Comparison of ENCODE assay signal across 10 cellular contexts in genomic region chr3:127761101-127761802, GRCh38.
DNase-seq lines count a peak whose midpoint lies in the region; ATAC-seq and TF ChIP-seq lines count a peak whose summit lies in the region.
"Had no signal": no experiment of that assay in that cellular context is flagged by ENCODE, and none has a peak within 500 bp of the region (broad histone marks: within the 10 kb centered on the region; RNA-seq: fewer than 3 reads in every experiment).

No MANE protein-coding gene starts in this region.

- H3K27ac ChIP-seq in left ventricle myocardium inferior (replicated peaks): peak overlapping the region; percentile 79

- peaks cover 32 to 57% of the 10 kb centered on the region in 2 donors for H3K4me1 Mint-ChIP-seq in stimulated activated naive B cell treated with anti-CD40 and anti-IgM and Interleukin-4, amounts not matched to agents 10 μg/mL and 1 μg/mL and 100 μg/mL, for 72 hours
- peaks cover 2% of the 10 kb centered on the region for H3K4me1 Mint-ChIP-seq in endothelial cell (ENCODE audit: unreplicated experiment)
- peaks cover 11% of the 10 kb centered on the region for H3K4me1 Mint-ChIP-seq in activated CD4-positive, alpha-beta memory T cell treated with anti-CD3 and anti-CD28 coated beads, Interleukin-2, amount 10 ng/mL, durations not matched to agents 7 days and 5 days

- ATAC-seq in stimulated activated naive B cell treated with anti-CD40 and anti-IgM and Interleukin-4, amounts not matched to agents 10 μg/mL and 1 μg/mL and 100 μg/mL, for 72 hours (replicated peaks): peak; percentile 59 to 61

- H3K9me3 ChIP-seq in left ventricle myocardium inferior (replicated peaks): no peaks in the 10 kb centered on the region

- H3K4me3 ChIP-seq in left ventricle myocardium inferior: peak overlapping the region; percentile 24

- POLR2A ChIA-PET in activated CD4-positive, alpha-beta memory T cell treated with anti-CD3 and anti-CD28 coated beads, Interleukin-2, amount 10 ng/mL, durations not matched to agents 7 days and 5 days (lab: Charles Lee): no interaction called here

- CTCF ChIA-PET in activated CD4-positive, alpha-beta memory T cell treated with anti-CD3 and anti-CD28 coated beads, Interleukin-2, amount 10 ng/mL, durations not matched to agents 7 days and 5 days (lab: Charles Lee): no interaction called here

- H3K27ac Mint-ChIP-seq in stimulated activated naive B cell treated with anti-CD40 and anti-IgM and Interleukin-4, amounts not matched to agents 10 μg/mL and 1 μg/mL and 100 μg/mL, for 72 hours: peak overlapping the region; percentile 93
- H3K27ac Mint-ChIP-seq in endothelial cell (ENCODE audit: unreplicated experiment): no peak overlapping the region
- no peak overlapping the region for H3K27ac Mint-ChIP-seq in activated CD4-positive, alpha-beta memory T cell treated with anti-CD3 and anti-CD28 coated beads, Interleukin-2, amount 10 ng/mL, durations not matched to agents 7 days and 5 days

- H3K27me3 ChIP-seq in left ventricle myocardium inferior (ENCODE audit: low read depth): no peaks in the 10 kb centered on the region

- peaks cover 95% of the 10 kb centered on the region for H3K4me1 ChIP-seq in left ventricle myocardium inferior

- peaks cover 21 to 45% of the 10 kb centered on the region in 2 donors for H3K36me3 Mint-ChIP-seq in stimulated activated naive B cell treated with anti-CD40 and anti-IgM and Interleukin-4, amounts not matched to agents 10 μg/mL and 1 μg/mL and 100 μg/mL, for 72 hours
- peaks cover 3% of the 10 kb centered on the region for H3K36me3 Mint-ChIP-seq in endothelial cell (ENCODE audit: low read depth, unreplicated experiment)
- no peaks in the 10 kb centered on the region for H3K36me3 Mint-ChIP-seq in activated CD4-positive, alpha-beta memory T cell treated with anti-CD3 and anti-CD28 coated beads, Interleukin-2, amount 10 ng/mL, durations not matched to agents 7 days and 5 days (ENCODE audit: low read depth)

- peak; percentile 5 for TF ChIP-seq CTCF in GM13977 (IDR thresholded peaks at IDR 0.05; ENCODE audit: extremely low read depth, insufficient read depth, missing control alignments)
- TF ChIP-seq CTCF in left ventricle myocardium inferior (IDR thresholded peaks at IDR 0.05; ENCODE audit: borderline replicate concordance): peak; percentile 30
- no peak for TF ChIP-seq CTCF in endothelial cell (IDR thresholded peaks at IDR 0.05; ENCODE audit: unreplicated experiment)

- DNase-seq in GM13977 (ENCODE audit: low spot score) (no peak), NCI-H187 (lab: John Stamatoyannopoulos, UW) (peak; percentile 35 to 46), left ventricle myocardium inferior (no peak), LoVo (ENCODE audit: low spot score) (no peak), COLO668 (lab: John Stamatoyannopoulos, UW; ENCODE audit: unreplicated experiment) (no peak), endothelial cell (ENCODE audit: low spot score) (no peak)
- peak; percentile 15 for DNase-seq in stimulated activated naive B cell treated with anti-CD40 and anti-IgM and Interleukin-4, amounts not matched to agents 10 μg/mL and 1 μg/mL and 100 μg/mL, for 72 hours
- no peak for DNase-seq in activated CD4-positive, alpha-beta memory T cell treated with anti-CD3 and anti-CD28 coated beads, Interleukin-2, amount 10 ng/mL, durations not matched to agents 7 days and 5 days
- DNase-seq: activated CD8-positive, alpha-beta memory T cell treated with anti-CD3 and anti-CD28 coated beads for 24 hours; NCI-H524 treated with DMSO at 0.1 percent for 48 hours had no signal

- intact Hi-C loops in left ventricle myocardium inferior (cut with micrococcal nuclease): no loop called here

- H3K9me3 Mint-ChIP-seq in stimulated activated naive B cell treated with anti-CD40 and anti-IgM and Interleukin-4, amounts not matched to agents 10 μg/mL and 1 μg/mL and 100 μg/mL, for 72 hours: peaks cover 2 to 3% of the 10 kb centered on the region in 2 donors
- H3K9me3 Mint-ChIP-seq in endothelial cell (ENCODE audit: unreplicated experiment): no peaks in the 10 kb centered on the region
- no peaks in the 10 kb centered on the region for H3K9me3 Mint-ChIP-seq in activated CD4-positive, alpha-beta memory T cell treated with anti-CD3 and anti-CD28 coated beads, Interleukin-2, amount 10 ng/mL, durations not matched to agents 7 days and 5 days

- H3K27me3 Mint-ChIP-seq in stimulated activated naive B cell treated with anti-CD40 and anti-IgM and Interleukin-4, amounts not matched to agents 10 μg/mL and 1 μg/mL and 100 μg/mL, for 72 hours: no peaks in the 10 kb centered on the region
- no peaks in the 10 kb centered on the region for H3K27me3 Mint-ChIP-seq in endothelial cell (ENCODE audit: unreplicated experiment)
- H3K27me3 Mint-ChIP-seq in activated CD4-positive, alpha-beta memory T cell treated with anti-CD3 and anti-CD28 coated beads, Interleukin-2, amount 10 ng/mL, durations not matched to agents 7 days and 5 days: peaks cover 8% of the 10 kb centered on the region

- peak overlapping the region; percentile 64 to 72 for H3K4me3 Mint-ChIP-seq in stimulated activated naive B cell treated with anti-CD40 and anti-IgM and Interleukin-4, amounts not matched to agents 10 μg/mL and 1 μg/mL and 100 μg/mL, for 72 hours
- no peak overlapping the region for H3K4me3 Mint-ChIP-seq in endothelial cell (ENCODE audit: unreplicated experiment)
- no peak overlapping the region for H3K4me3 Mint-ChIP-seq in activated CD4-positive, alpha-beta memory T cell treated with anti-CD3 and anti-CD28 coated beads, Interleukin-2, amount 10 ng/mL, durations not matched to agents 7 days and 5 days

- H3K36me3 ChIP-seq in left ventricle myocardium inferior: peaks cover 3% of the 10 kb centered on the region

- in situ Hi-C loops in GM13977 (cut with MboI; ENCODE audit: low pct_unique_long_range_greater_than_20kb, low sequenced_read_pairs, unreplicated experiment): no loop called here

Comparison
In these comparisons a context has a peak if more than half of its experiments do, and no peak if none do; other contexts are left out.
1. DNase-seq: peak in NCI-H187 (2 of 2) and stimulated activated naive B cell treated with anti-CD40 and anti-IgM and Interleukin-4, amounts not matched to agents 10 μg/mL and 1 μg/mL and 100 μg/mL, for 72 hours (single experiment); none in GM13977 (single experiment), left ventricle myocardium inferior (single experiment), LoVo (single experiment), COLO668 (single experiment), endothelial cell (single experiment) and activated CD4-positive, alpha-beta memory T cell treated with anti-CD3 and anti-CD28 coated beads, Interleukin-2, amount 10 ng/mL, durations not matched to agents 7 days and 5 days (single experiment).
2. H3K4me3 Mint-ChIP-seq: peak in stimulated activated naive B cell treated with anti-CD40 and anti-IgM and Interleukin-4, amounts not matched to agents 10 μg/mL and 1 μg/mL and 100 μg/mL, for 72 hours (2 of 2); none in endothelial cell (single experiment) and activated CD4-positive, alpha-beta memory T cell treated with anti-CD3 and anti-CD28 coated beads, Interleukin-2, amount 10 ng/mL, durations not matched to agents 7 days and 5 days (single experiment).